2 cellular contexts compared by ENCODE assay signal in genomic region chr2:204108301-204108700, GRCh38.
TF ChIP-seq lines count a peak whose summit lies in the region.

No MANE protein-coding gene starts in this region.

TF ChIP-seq in WTC11, 78 proteins besides CTCF, POLR2A, EP300 and RAD21 (continued from another document):
- TF ChIP-seq ZNF396 (CRISPR knock-in tag; IDR thresholded peaks at IDR 0.05; ENCODE audit: borderline replicate concordance) (no peak), GTF2I (CRISPR knock-in tag; conservative IDR thresholded peaks at IDR 0.05) (no peak), ARID4B (CRISPR knock-in tag; IDR thresholded peaks at IDR 0.05; ENCODE audit: borderline replicate concordance) (no peak), JUN (CRISPR knock-in tag; IDR thresholded peaks at IDR 0.05) (no peak), JAZF1 (CRISPR knock-in tag; IDR thresholded peaks at IDR 0.05) (no peak), ZBTB43 (CRISPR knock-in tag; IDR thresholded peaks at IDR 0.05) (no peak), ZNF281 (CRISPR knock-in tag; IDR thresholded peaks at IDR 0.05) (no peak), FOXP4 (CRISPR knock-in tag; IDR thresholded peaks at IDR 0.05) (no peak)
TF ChIP-seq in WTC11: peak in this region for 0.

TF ChIP-seq in H1, 55 proteins besides CTCF, POLR2A, EP300 and RAD21 (continued from another document):
- no peak for TF ChIP-seq CHD7 (IDR thresholded peaks at IDR 0.05; ENCODE audit: insufficient replicate concordance, low read length)
- TF ChIP-seq GTF2F1 (IDR thresholded peaks at IDR 0.05; ENCODE audit: borderline replicate concordance, low read depth, low read length), result no peak
- no peak for TF ChIP-seq SIRT6 (IDR thresholded peaks at IDR 0.05; ENCODE audit: low read length)
TF ChIP-seq in H1: peak in this region for 2.
